10 cellular contexts compared by ENCODE assay signal in genomic region chr5:126015244-126016054, GRCh38.
DNase-seq lines count a peak whose midpoint lies in the region; ATAC-seq and TF ChIP-seq lines count a peak whose summit lies in the region.
"Had no signal": no experiment of that assay in that cellular context is flagged by ENCODE, and none has a peak within 500 bp of the region (broad histone marks: within the 10 kb centered on the region; RNA-seq: fewer than 3 reads in every experiment).

No MANE protein-coding gene starts in this region.

- H3K36me3 ChIP-seq in heart right ventricle = no peaks in the 10 kb centered on the region
- H3K36me3 ChIP-seq in skeletal muscle satellite cell (ENCODE audit: insufficient read depth, low read length) = no peaks in the 10 kb centered on the region

- 48 to 53% methylated on average over 8 of the region's 8 CpGs for WGBS in heart right ventricle, 2 donors

- H3K4me3 ChIP-seq in heart right ventricle = no peak overlapping the region
- H3K4me3 ChIP-seq in skeletal muscle satellite cell (ENCODE audit: low read length) = no peak overlapping the region

- DNase-seq in NCI-H146 (lab: John Stamatoyannopoulos, UW) (peak; percentile 17), NCI-H146 treated with DMSO at 0.1 percent for 48 hours (lab: John Stamatoyannopoulos, UW; ENCODE audit: unreplicated experiment) (no peak), RPMI7951 (ENCODE audit: low read depth) (peak; percentile 81), heart right ventricle (no peak), epidermal melanocyte (ENCODE audit: insufficient read length, low spot score) (no peak), activated T-cell treated with anti-CD3 and anti-CD28 coated beads for 4 hours (no peak), HuH-7.5 (ENCODE audit: low spot score) (no peak)
- DNase-seq: activated CD8-positive, alpha-beta T cell treated with anti-CD3 and anti-CD28 coated beads, Interleukin-2, amount 10 ng/mL, durations not matched to agents 7 days and 5 days; stimulated activated CD4-positive, alpha-beta T cell treated with anti-CD3 and anti-CD28 coated beads, Interleukin-12 subunit alpha, Interleukin-12 subunit beta, amount 100 ng/mL, for 4 hours had no signal

- H3K4me1 ChIP-seq in heart right ventricle = peaks cover 0 to 26% (median 10%) of the 10 kb centered on the region in 9 donors
- H3K4me1 ChIP-seq in skeletal muscle satellite cell (ENCODE audit: control insufficient read depth, insufficient read depth, low read length) = peaks cover 12% of the 10 kb centered on the region

- no peak for TF ChIP-seq CTCF in heart right ventricle (IDR thresholded peaks at IDR 0.05)

- intact Hi-C loops in heart right ventricle (cut with DNase I) = no loop called here

- H3K27me3 ChIP-seq in heart right ventricle = no peaks in the 10 kb centered on the region
- H3K27me3 ChIP-seq in skeletal muscle satellite cell (ENCODE audit: control insufficient read depth, insufficient read depth, low read length) = no peaks in the 10 kb centered on the region

- ATAC-seq in heart right ventricle = peak in 7 of 8 donors; percentile 47 to 67 (median 55)
- ATAC-seq: activated CD8-positive, alpha-beta T cell treated with anti-CD3 and anti-CD28 coated beads, Interleukin-2, amount 10 ng/mL, durations not matched to agents 7 days and 5 days had no signal

- peak overlapping the region; percentile 27 for H3K4me2 ChIP-seq in skeletal muscle satellite cell (ENCODE audit: low read length)

- H3K9ac ChIP-seq in skeletal muscle satellite cell (ENCODE audit: low read depth, low read length) = no peak overlapping the region

- H3K27ac ChIP-seq in heart right ventricle = peak overlapping the region in 5 of 10 donors; percentile 18 to 60 (median 34)

- H3K9me3 ChIP-seq in heart right ventricle (no peaks in the 10 kb centered on the region), skeletal muscle satellite cell (replicated peaks; ENCODE audit: low read length) (no peaks in the 10 kb centered on the region)

Comparison
In these comparisons a context has a peak if more than half of its experiments do, and no peak if none do; other contexts are left out.
1. DNase-seq: peak in NCI-H146 (single experiment) and RPMI7951 (single experiment); none in NCI-H146 treated with DMSO at 0.1 percent for 48 hours (single experiment), heart right ventricle (0 of 2), epidermal melanocyte (single experiment), activated T-cell treated with anti-CD3 and anti-CD28 coated beads for 4 hours (single experiment) and HuH-7.5 (single experiment).